In genomic region chr15:38129531-38130199, GRCh38 we compare ENCODE assay signal across 8 cellular contexts.
DNase-seq lines count a peak whose midpoint lies in the region; ATAC-seq and TF ChIP-seq lines count a peak whose summit lies in the region.

No MANE protein-coding gene starts in this region.

- H3K4me3 ChIP-seq in ACC112 (ENCODE audit: low read depth, low read length) = peak overlapping the region; percentile 73
- peak overlapping the region; percentile 36 for H3K4me3 ChIP-seq in rectal smooth muscle tissue (ENCODE audit: low read length)

- peaks cover 23% of the 10 kb centered on the region for H3K4me1 Mint-ChIP-seq in activated B cell treated with CpG ODN at 0.5 μM for 24 hours

- intact Hi-C loops in activated B cell treated with CpG ODN at 0.5 μM for 24 hours (cut with micrococcal nuclease) = loop anchor here (1.0 to 5.0 kb wide), 4 partner anchors 42 to 123 kb away; partner anchors contain the start of gene SPRED1

- peak overlapping the region; percentile 99 for H3K27ac ChIP-seq in ACC112 (ENCODE audit: low read depth, low read length)
- peak overlapping the region; percentile 80 for H3K27ac ChIP-seq in rectal smooth muscle tissue (ENCODE audit: low read depth, low read length)

- H3K9me3 Mint-ChIP-seq in activated B cell treated with CpG ODN at 0.5 μM for 24 hours = no peaks in the 10 kb centered on the region

- H3K27me3 ChIP-seq in ACC112 (ENCODE audit: insufficient read depth, low read length) (no peaks in the 10 kb centered on the region), rectal smooth muscle tissue (ENCODE audit: control insufficient read depth, insufficient read depth, low read length) (no peaks in the 10 kb centered on the region)

- CTCF ChIA-PET in activated B cell treated with CpG ODN at 0.5 μM for 24 hours (lab: Charles Lee) = no interaction called here

- no peaks in the 10 kb centered on the region for H3K36me3 Mint-ChIP-seq in activated B cell treated with CpG ODN at 0.5 μM for 24 hours (ENCODE audit: low read depth)

- H3K27ac Mint-ChIP-seq in activated B cell treated with CpG ODN at 0.5 μM for 24 hours = peak overlapping the region; percentile 1

- H3K36me3 ChIP-seq in ACC112 (ENCODE audit: insufficient read depth, low read length) (no peaks in the 10 kb centered on the region), rectal smooth muscle tissue (ENCODE audit: control insufficient read depth, insufficient read depth, low read length) (no peaks in the 10 kb centered on the region)

- POLR2A ChIA-PET in activated B cell treated with CpG ODN at 0.5 μM for 24 hours (lab: Charles Lee) = interaction anchor here (0.6 to 1.0 kb wide), 2 partner anchors 44 to 67 kb away, joined by 3 to 4 read pairs; no protein-coding TSS in a partner anchor

- peak overlapping the region; percentile 71 for H3K4me3 Mint-ChIP-seq in activated B cell treated with CpG ODN at 0.5 μM for 24 hours

- peak overlapping the region; percentile 68 for H2AFZ ChIP-seq in ACC112 (ENCODE audit: low read length, unreplicated experiment)

- peak; percentile 74 for ATAC-seq in GM18907 (IDR thresholded peaks at IDR 0.05; ENCODE audit: unreplicated experiment)
- ATAC-seq in HG03175 (IDR thresholded peaks at IDR 0.05; ENCODE audit: unreplicated experiment) = peak; percentile 65
- peak; percentile 77 for ATAC-seq in activated B cell treated with CpG ODN at 0.5 μM for 24 hours (ENCODE audit: low read depth)

- DNase-seq in activated B cell treated with CpG ODN at 0.5 μM for 24 hours (no peak), glomerular endothelial cell (ENCODE audit: extremely low read depth, low read depth, low spot score) (peak; percentile 74), SK-N-DZ (ENCODE audit: low spot score) (no peak)
- DNase-seq in activated effector memory CD4-positive, alpha-beta T cell treated with Interleukin-2 at 50 U/mL for 16 hours = no peak

- no peaks in the 10 kb centered on the region for H3K79me2 ChIP-seq in ACC112 (ENCODE audit: control insufficient read depth, insufficient read depth, low read length, unreplicated experiment)

- H3K27me3 Mint-ChIP-seq in activated B cell treated with CpG ODN at 0.5 μM for 24 hours = no peaks in the 10 kb centered on the region

- H3K4me1 ChIP-seq in ACC112 (ENCODE audit: control insufficient read depth, insufficient read depth, low read length, unreplicated experiment) = peaks cover 48% of the 10 kb centered on the region
- peaks cover 3% of the 10 kb centered on the region for H3K4me1 ChIP-seq in rectal smooth muscle tissue (ENCODE audit: control insufficient read depth, insufficient read depth, low read length)

- H3K9ac ChIP-seq in rectal smooth muscle tissue (ENCODE audit: low read length) = no peak overlapping the region

- TF ChIP-seq CTCF in activated B cell treated with CpG ODN at 0.5 μM for 24 hours (IDR thresholded peaks at IDR 0.05) = no peak
